Comparison of ENCODE assay signal across 15 cellular contexts in genomic region chr4:165761968-165762367, GRCh38.
"Had no signal": no experiment of that assay in that cellular context is flagged by ENCODE, and none has a peak within 500 bp of the region (broad histone marks: within the 10 kb centered on the region; RNA-seq: fewer than 3 reads in every experiment).

No MANE protein-coding gene starts in this region.

- H3K27ac ChIP-seq: ascending aorta, cardiac muscle cell, dorsolateral prefrontal cortex, lower lobe of right lung, parathyroid adenoma, thoracic aorta, upper lobe of right lung, WERI-Rb-1 had no signal

- H3K4me1 ChIP-seq: ascending aorta, parathyroid adenoma had no signal

- H3K36me3 ChIP-seq: ascending aorta, cardiac muscle cell, lower lobe of right lung, thoracic aorta, upper lobe of right lung, WERI-Rb-1 had no signal

- ATAC-seq: lower lobe of right lung; stimulated activated effector memory CD8-positive, alpha-beta T cell treated with anti-CD3 and anti-CD28 coated beads, Interleukin-12 subunit alpha, Interleukin-12 subunit beta, amount 100 ng/mL, for 72 hours; upper lobe of right lung had no signal

- H3K9me3 ChIP-seq: ascending aorta, lower lobe of right lung, thoracic aorta, upper lobe of right lung had no signal

- H3K4me3 ChIP-seq: ascending aorta, cardiac muscle cell, dorsolateral prefrontal cortex, lower lobe of right lung, thoracic aorta, upper lobe of right lung had no signal

- H3K27me3 ChIP-seq: ascending aorta, cardiac muscle cell, dorsolateral prefrontal cortex, upper lobe of right lung had no signal

- DNase-seq: activated CD4-positive, alpha-beta T cell treated with anti-CD3 and anti-CD28 coated beads, Interleukin-2, amount 50 U/mL, for 48 hours; activated naive CD4-positive, alpha-beta T cell treated with anti-CD3 and anti-CD28 coated beads, Interleukin-2, amount 10 ng/mL, durations not matched to agents 7 days and 5 days; activated T-cell treated with anti-CD3 and anti-CD28 coated beads, Interleukin-2, amount 50 U/mL, for 1 hour; dorsolateral prefrontal cortex; endodermal cell; hypothalamus; lower lobe of right lung; naive B cell; upper lobe of right lung; WERI-Rb-1 had no signal
